10 cellular contexts compared by ENCODE assay signal in the genomic region with DNA sequence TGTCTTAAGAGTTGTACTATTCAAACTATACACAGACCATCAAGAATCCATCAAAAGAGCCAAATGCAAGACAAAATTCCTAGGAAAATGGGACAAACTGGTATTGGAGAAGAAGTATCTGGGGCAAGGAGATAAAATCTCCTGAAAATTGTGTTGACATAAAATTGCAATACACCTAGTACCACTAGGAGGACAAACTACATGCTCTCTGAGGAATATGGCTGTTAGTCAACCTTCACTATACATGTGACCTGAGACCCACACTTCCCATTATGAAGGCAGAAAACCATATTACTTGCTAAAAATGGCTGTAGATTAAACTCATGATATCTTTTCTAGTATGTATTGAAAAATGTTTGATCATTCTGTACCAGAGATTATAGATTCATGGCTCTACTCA. TPM values are rescaled to one million over a fixed set of nuclear protein-coding genes. Genes with fewer than 3 reads are reported as not detected.
DNase-seq lines count a peak whose midpoint lies in the region; ATAC-seq, FAIRE-seq and TF ChIP-seq lines count a peak whose summit lies in the region.
"Had no signal": no experiment of that assay in that cellular context is flagged by ENCODE, and none has a peak within 500 bp of the region (broad histone marks: within the 10 kb centered on the region; RNA-seq: fewer than 3 reads in every experiment).

No MANE protein-coding gene starts in this region.

- H3K9me3 ChIP-seq in T-helper 17 cell (ENCODE audit: control insufficient read depth, low read length, poor library complexity, severe bottlenecking), result no peaks in the 10 kb centered on the region
- H3K9me3 ChIP-seq in HepG2 (ENCODE audit: low read length), result no peaks in the 10 kb centered on the region
- no peaks in the 10 kb centered on the region for H3K9me3 ChIP-seq in effector memory CD4-positive, alpha-beta T cell (ENCODE audit: control insufficient read depth, low read length)

- no peak overlapping the region for H3K4me2 ChIP-seq in HepG2 (ENCODE audit: low read depth, low read length)

- no peak overlapping the region for H3K27ac ChIP-seq in HepG2 (ENCODE audit: extremely low read length, insufficient read depth, low read length)
- H3K27ac ChIP-seq in effector memory CD4-positive, alpha-beta T cell (ENCODE audit: insufficient read depth, low read length, poor library complexity, severe bottlenecking), result no peak overlapping the region

- no peak overlapping the region for H3K9ac ChIP-seq in HepG2 (ENCODE audit: insufficient read depth, low read depth, low read length)

- H3K4me1 Mint-ChIP-seq in Calu3 (ENCODE audit: low read depth, unreplicated experiment), result no peaks in the 10 kb centered on the region
- no peaks in the 10 kb centered on the region for H3K4me1 Mint-ChIP-seq in HFFc6 (ENCODE audit: low read depth)
- no peaks in the 10 kb centered on the region for H3K4me1 Mint-ChIP-seq in T-helper 17 cell

- H3K79me2 ChIP-seq in HepG2 (ENCODE audit: insufficient read depth, low read length), result no peaks in the 10 kb centered on the region

- H3K9me3 Mint-ChIP-seq in Calu3 (ENCODE audit: low read depth, unreplicated experiment) (no peaks in the 10 kb centered on the region), HFFc6 (no peaks in the 10 kb centered on the region)
- H3K9me3 Mint-ChIP-seq: activated CD4-positive, alpha-beta memory T cell treated with anti-CD3 and anti-CD28 coated beads for 36 hours had no signal

- H3K36me3 Mint-ChIP-seq in Calu3 (ENCODE audit: insufficient read depth, unreplicated experiment), result no peaks in the 10 kb centered on the region
- no peaks in the 10 kb centered on the region for H3K36me3 Mint-ChIP-seq in HFFc6 (ENCODE audit: low read depth)
- H3K36me3 Mint-ChIP-seq in T-helper 17 cell (ENCODE audit: low read depth), result no peaks in the 10 kb centered on the region
- H3K36me3 Mint-ChIP-seq: activated CD4-positive, alpha-beta memory T cell treated with anti-CD3 and anti-CD28 coated beads for 36 hours had no signal

- intact Hi-C loops in Calu3 (cut with micrococcal nuclease; ENCODE audit: unreplicated experiment) (no loop called here), HepG2 (cut with micrococcal nuclease; ENCODE audit: unreplicated experiment) (loop anchor here (2.0 kb wide), 1 partner anchor 15 kb away; no protein-coding TSS in a partner anchor)

- peaks cover 22% of the 10 kb centered on the region for H3K4me1 ChIP-seq in HepG2 (ENCODE audit: insufficient read depth, low read length)
- no peaks in the 10 kb centered on the region for H3K4me1 ChIP-seq in effector memory CD4-positive, alpha-beta T cell (ENCODE audit: control insufficient read depth, insufficient read depth, low read length, poor library complexity, severe bottlenecking)

- H2AFZ ChIP-seq in HepG2 (ENCODE audit: low read length), result no peak overlapping the region

- no peak overlapping the region for H3K4me3 ChIP-seq in HepG2 (replicated peaks in 1 of 3; ENCODE audit: insufficient read depth in 1 of 3, low read depth in 2 of 3, low read length in 3 of 3)
- H3K4me3 ChIP-seq in effector memory CD4-positive, alpha-beta T cell (ENCODE audit: insufficient read depth, low read depth, low read length, poor library complexity, severe bottlenecking), result no peak overlapping the region

- TF ChIP-seq POLR2A in HepG2 (IDR thresholded peaks at IDR 0.05; ENCODE audit: insufficient read depth in 1 of 2, low read depth in 2 of 2, low read length in 2 of 2), result no peak

- BruUV-seq in Calu3 (replicated peaks; lab: Mats Ljungman, UMichigan) (no TSS peak), HepG2 (replicated peaks; lab: Mats Ljungman, UMichigan) (no TSS peak)

- peak; percentile 62 for ATAC-seq in T-helper 17 cell
- peak; percentile 57 for ATAC-seq in HepG2
- ATAC-seq: left lobe of liver had no signal

- CTCF ChIA-PET in Calu3 (lab: Charles Lee), result no interaction called here
- CTCF ChIA-PET in HepG2 (lab: Yijun Ruan, JAX; ENCODE audit: low intra/inter-chr PET ratio, low total read pairs), result no interaction called here

- no peak overlapping the region for H3K4me3 Mint-ChIP-seq in Calu3 (ENCODE audit: low read depth, unreplicated experiment)
- no peak overlapping the region for H3K4me3 Mint-ChIP-seq in HFFc6
- no peak overlapping the region for H3K4me3 Mint-ChIP-seq in T-helper 17 cell
- H3K4me3 Mint-ChIP-seq: activated CD4-positive, alpha-beta memory T cell treated with anti-CD3 and anti-CD28 coated beads for 36 hours had no signal

- H3K36me3 ChIP-seq in HepG2 (replicated peaks in 1 of 2; ENCODE audit: control insufficient read depth in 1 of 2, insufficient read depth in 2 of 2, low read length in 2 of 2), result no peaks in the 10 kb centered on the region
- H3K36me3 ChIP-seq in effector memory CD4-positive, alpha-beta T cell (ENCODE audit: control insufficient read depth, insufficient read depth, low read length), result no peaks in the 10 kb centered on the region

- peak; percentile 40 for FAIRE-seq in HepG2 (lab: Jason Lieb, UNC)

- no peak overlapping the region for H3K27ac Mint-ChIP-seq in Calu3 (ENCODE audit: unreplicated experiment)
- H3K27ac Mint-ChIP-seq in HFFc6, result no peak overlapping the region
- no peak overlapping the region for H3K27ac Mint-ChIP-seq in T-helper 17 cell
- H3K27ac Mint-ChIP-seq: activated CD4-positive, alpha-beta memory T cell treated with anti-CD3 and anti-CD28 coated beads for 36 hours had no signal

- no peak for TF ChIP-seq RAD21 in HepG2 (CRISPR knock-in tag; IDR thresholded peaks at IDR 0.05)

- in situ Hi-C loops in HepG2 (cut with HindIII; ENCODE audit: extremely low pct_ligation_motif_present, low pct_unique_long_range_greater_than_20kb), result no loop called here

- TF ChIP-seq EP300 in HepG2 (IDR thresholded peaks at IDR 0.05; ENCODE audit: low read depth in 2 of 2, low read length in 2 of 2), result no peak
- TF ChIP-seq EP300 in HepG2 (CRISPR knock-in tag; IDR thresholded peaks at IDR 0.05; ENCODE audit: borderline replicate concordance), result no peak

- peak; percentile 38 for TF ChIP-seq CTCF in Calu3 (IDR thresholded peaks at IDR 0.05; ENCODE audit: unreplicated experiment)
- peak; percentile 73 for TF ChIP-seq CTCF in HFFc6 (IDR thresholded peaks at IDR 0.05)
- TF ChIP-seq CTCF in HepG2 (CRISPR knock-in tag; IDR thresholded peaks at IDR 0.05), result no peak

- DNase-seq in Calu3 (no peak), HFFc6 (peak; percentile 39), T-helper 17 cell (no peak), HepG2 (ENCODE audit: low spot score) (no peak), NCI-H345 treated with DMSO at 0.1 percent for 48 hours (lab: John Stamatoyannopoulos, UW; ENCODE audit: unreplicated experiment) (no peak), OCI-M2 (lab: John Stamatoyannopoulos, UW; ENCODE audit: unreplicated experiment) (no peak), NCI-H187 (lab: John Stamatoyannopoulos, UW) (no peak)
- no peak for DNase-seq in effector memory CD4-positive, alpha-beta T cell
- DNase-seq: activated CD4-positive, alpha-beta memory T cell treated with anti-CD3 and anti-CD28 coated beads for 36 hours had no signal

- H3K27me3 Mint-ChIP-seq in Calu3 (ENCODE audit: unreplicated experiment) (no peaks in the 10 kb centered on the region), HFFc6 (ENCODE audit: insufficient read depth) (peaks cover 5% of the 10 kb centered on the region), T-helper 17 cell (peaks cover 8% of the 10 kb centered on the region)
- H3K27me3 Mint-ChIP-seq: activated CD4-positive, alpha-beta memory T cell treated with anti-CD3 and anti-CD28 coated beads for 36 hours had no signal

- no peaks in the 10 kb centered on the region for H4K20me1 ChIP-seq in HepG2 (ENCODE audit: insufficient read depth, low read length)

- peaks cover 0 to 3% of the 10 kb centered on the region in 2 experiments; a peak in 1 of 5 replicates for H3K27me3 ChIP-seq in HepG2 (ENCODE audit: control insufficient read depth in 1 of 2, insufficient read depth in 2 of 2, low read length in 2 of 2)
- H3K27me3 ChIP-seq in effector memory CD4-positive, alpha-beta T cell (replicated peaks; ENCODE audit: control insufficient read depth, insufficient read depth, low read length, poor library complexity, severe bottlenecking), result no peaks in the 10 kb centered on the region

- POLR2A ChIA-PET in HepG2 (lab: Yijun Ruan, JAX), result no interaction called here

TF ChIP-seq in HepG2, 621 proteins besides CTCF, POLR2A, EP300 and RAD21 (continues in another document):
- TF ChIP-seq FOXA3 (CRISPR knock-in tag; IDR thresholded peaks at IDR 0.05) (0 out of 2 replicates have a peak, but pooled peaks have one; percentile 23), ZNF530 (CRISPR knock-in tag; IDR thresholded peaks at IDR 0.05; ENCODE audit: low read depth) (no peak), STAG1 (CRISPR knock-in tag; IDR thresholded peaks at IDR 0.05) (peak; percentile 42), KMT2A (CRISPR knock-in tag; IDR thresholded peaks at IDR 0.05) (no peak), FOXA1 (IDR thresholded peaks at IDR 0.05) (no peak), FOXA1 (CRISPR knock-in tag; IDR thresholded peaks at IDR 0.05) (0 out of 2 replicates have a peak, but pooled peaks have one; percentile 10), SATB2 (CRISPR knock-in tag; IDR thresholded peaks at IDR 0.05) (no peak)

RNA-seq across cellular contexts. Expression of a gene that starts 30.0 kb away (rescaled TPM):
- total RNA-seq in Calu3 (2022) (192 and 196 TPM in 2 replicates), T-helper 17 cell (100 to 1,000 TPM; 463 to 482 TPM), HepG2 (2016; rRNA removed; fragmentation: Illumina TruSeq; extraction: Trizol) (127 and 147 TPM in 2 replicates)
- total RNA-seq in HFFc6 (2021; fragmentation: NEBNext Ultra II Directional; extraction: Animal tissue kit (Norgen Biotek cat#: 25700)), result 10 to 100 TPM; 58.6 to 87.1 (median 73.2) TPM
- total RNA-seq in HepG2 (2016; cell fraction: cytosol; rRNA removed; fragmentation: Illumina TruSeq; extraction: Trizol; ENCODE audit: low read depth), result 25.1 and 26.8 TPM in 2 replicates
- 104 and 154 TPM in 2 replicates for total RNA-seq in HepG2 (2016; cell fraction: insoluble cytoplasmic fraction; rRNA removed; fragmentation: Illumina TruSeq; extraction: Trizol)
- total RNA-seq in HepG2 (2016; cell fraction: membrane; rRNA removed; fragmentation: Illumina TruSeq; extraction: Trizol), result 85.2 and 85.5 TPM in 2 replicates
- total RNA-seq in HepG2 (2016; cell fraction: nucleus; rRNA removed; fragmentation: Illumina TruSeq; extraction: Trizol), result 132 and 141 TPM in 2 replicates
- polyA plus RNA-seq in HepG2 (2011; rRNA removed), result 140 and 180 TPM in 2 replicates
- polyA plus RNA-seq in HepG2 (2011; cell fraction: cytosol; rRNA removed), result 82.1 and 111 TPM in 2 replicates
- 491 and 557 TPM in 2 replicates for polyA plus RNA-seq in HepG2 (2011; cell fraction: nucleus; rRNA removed)
- polyA plus RNA-seq in HepG2 (2012), result 136 and 153 TPM in 2 replicates
- polyA plus RNA-seq in HepG2 (2016; cell fraction: cytosol; fragmentation: Illumina TruSeq; extraction: Trizol; ENCODE audit: low read depth), result 22.4 and 23.1 TPM in 2 replicates
- polyA plus RNA-seq in HepG2 (2016; cell fraction: insoluble cytoplasmic fraction; fragmentation: Illumina TruSeq; extraction: Trizol; ENCODE audit: low read depth), result 127 and 168 TPM in 2 replicates
- 58.5 and 65.6 TPM in 2 replicates for polyA plus RNA-seq in HepG2 (2016; cell fraction: membrane; fragmentation: Illumina TruSeq; extraction: Trizol; ENCODE audit: low read depth)
- polyA plus RNA-seq in HepG2 (2016; cell fraction: nucleus; fragmentation: Illumina TruSeq; extraction: Trizol; ENCODE audit: insufficient read depth, low read depth), result 293 and 322 TPM in 2 replicates
- 43.4 and 196 TPM in 2 replicates for polyA minus RNA-seq in HepG2 (2011; rRNA and poly(A)+ RNA removed; ENCODE audit: low replicate concordance)
- polyA minus RNA-seq in HepG2 (2011; cell fraction: cytosol; rRNA and poly(A)+ RNA removed), result 155 and 170 TPM in 2 replicates
- 115 and 118 TPM in 2 replicates for polyA minus RNA-seq in HepG2 (2011; cell fraction: nucleus; rRNA and poly(A)+ RNA removed)
